In the genomic region with DNA sequence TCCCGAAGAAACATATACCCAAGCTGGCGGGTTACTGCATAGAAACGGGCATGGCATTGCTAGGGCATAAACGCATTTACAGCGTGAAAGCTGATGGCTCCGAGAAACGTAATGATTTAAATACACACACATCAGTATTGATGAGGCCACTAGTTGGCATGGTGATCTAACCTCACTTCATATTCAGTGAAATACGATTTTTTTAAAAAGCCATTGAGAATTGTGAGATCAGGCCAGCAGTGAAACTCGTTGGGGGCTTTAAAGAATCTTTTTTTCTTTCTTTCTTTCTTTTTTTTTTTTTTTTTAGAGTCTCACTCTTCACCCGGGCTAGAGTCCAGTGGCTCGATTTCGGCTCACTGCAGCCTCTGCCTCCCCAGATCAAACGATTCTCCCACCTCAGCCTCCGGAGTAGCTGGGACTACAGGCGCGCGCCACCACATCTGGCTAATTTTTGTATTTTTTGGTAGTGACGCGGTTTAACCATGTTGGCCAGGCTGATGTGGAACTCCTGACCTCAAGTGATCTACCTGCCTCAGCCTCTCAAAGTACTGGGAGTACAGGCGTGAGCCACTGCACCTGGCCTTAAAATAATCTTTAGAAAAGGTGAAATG, we compare ENCODE assay signal across 1 cellular context.
TF ChIP-seq lines count a peak whose summit lies in the region.

No MANE protein-coding gene starts in this region.

TF ChIP-seq in K562, 482 proteins besides CTCF, POLR2A, EP300 and RAD21 (continued from another document):
- TF ChIP-seq, protein P1, sequence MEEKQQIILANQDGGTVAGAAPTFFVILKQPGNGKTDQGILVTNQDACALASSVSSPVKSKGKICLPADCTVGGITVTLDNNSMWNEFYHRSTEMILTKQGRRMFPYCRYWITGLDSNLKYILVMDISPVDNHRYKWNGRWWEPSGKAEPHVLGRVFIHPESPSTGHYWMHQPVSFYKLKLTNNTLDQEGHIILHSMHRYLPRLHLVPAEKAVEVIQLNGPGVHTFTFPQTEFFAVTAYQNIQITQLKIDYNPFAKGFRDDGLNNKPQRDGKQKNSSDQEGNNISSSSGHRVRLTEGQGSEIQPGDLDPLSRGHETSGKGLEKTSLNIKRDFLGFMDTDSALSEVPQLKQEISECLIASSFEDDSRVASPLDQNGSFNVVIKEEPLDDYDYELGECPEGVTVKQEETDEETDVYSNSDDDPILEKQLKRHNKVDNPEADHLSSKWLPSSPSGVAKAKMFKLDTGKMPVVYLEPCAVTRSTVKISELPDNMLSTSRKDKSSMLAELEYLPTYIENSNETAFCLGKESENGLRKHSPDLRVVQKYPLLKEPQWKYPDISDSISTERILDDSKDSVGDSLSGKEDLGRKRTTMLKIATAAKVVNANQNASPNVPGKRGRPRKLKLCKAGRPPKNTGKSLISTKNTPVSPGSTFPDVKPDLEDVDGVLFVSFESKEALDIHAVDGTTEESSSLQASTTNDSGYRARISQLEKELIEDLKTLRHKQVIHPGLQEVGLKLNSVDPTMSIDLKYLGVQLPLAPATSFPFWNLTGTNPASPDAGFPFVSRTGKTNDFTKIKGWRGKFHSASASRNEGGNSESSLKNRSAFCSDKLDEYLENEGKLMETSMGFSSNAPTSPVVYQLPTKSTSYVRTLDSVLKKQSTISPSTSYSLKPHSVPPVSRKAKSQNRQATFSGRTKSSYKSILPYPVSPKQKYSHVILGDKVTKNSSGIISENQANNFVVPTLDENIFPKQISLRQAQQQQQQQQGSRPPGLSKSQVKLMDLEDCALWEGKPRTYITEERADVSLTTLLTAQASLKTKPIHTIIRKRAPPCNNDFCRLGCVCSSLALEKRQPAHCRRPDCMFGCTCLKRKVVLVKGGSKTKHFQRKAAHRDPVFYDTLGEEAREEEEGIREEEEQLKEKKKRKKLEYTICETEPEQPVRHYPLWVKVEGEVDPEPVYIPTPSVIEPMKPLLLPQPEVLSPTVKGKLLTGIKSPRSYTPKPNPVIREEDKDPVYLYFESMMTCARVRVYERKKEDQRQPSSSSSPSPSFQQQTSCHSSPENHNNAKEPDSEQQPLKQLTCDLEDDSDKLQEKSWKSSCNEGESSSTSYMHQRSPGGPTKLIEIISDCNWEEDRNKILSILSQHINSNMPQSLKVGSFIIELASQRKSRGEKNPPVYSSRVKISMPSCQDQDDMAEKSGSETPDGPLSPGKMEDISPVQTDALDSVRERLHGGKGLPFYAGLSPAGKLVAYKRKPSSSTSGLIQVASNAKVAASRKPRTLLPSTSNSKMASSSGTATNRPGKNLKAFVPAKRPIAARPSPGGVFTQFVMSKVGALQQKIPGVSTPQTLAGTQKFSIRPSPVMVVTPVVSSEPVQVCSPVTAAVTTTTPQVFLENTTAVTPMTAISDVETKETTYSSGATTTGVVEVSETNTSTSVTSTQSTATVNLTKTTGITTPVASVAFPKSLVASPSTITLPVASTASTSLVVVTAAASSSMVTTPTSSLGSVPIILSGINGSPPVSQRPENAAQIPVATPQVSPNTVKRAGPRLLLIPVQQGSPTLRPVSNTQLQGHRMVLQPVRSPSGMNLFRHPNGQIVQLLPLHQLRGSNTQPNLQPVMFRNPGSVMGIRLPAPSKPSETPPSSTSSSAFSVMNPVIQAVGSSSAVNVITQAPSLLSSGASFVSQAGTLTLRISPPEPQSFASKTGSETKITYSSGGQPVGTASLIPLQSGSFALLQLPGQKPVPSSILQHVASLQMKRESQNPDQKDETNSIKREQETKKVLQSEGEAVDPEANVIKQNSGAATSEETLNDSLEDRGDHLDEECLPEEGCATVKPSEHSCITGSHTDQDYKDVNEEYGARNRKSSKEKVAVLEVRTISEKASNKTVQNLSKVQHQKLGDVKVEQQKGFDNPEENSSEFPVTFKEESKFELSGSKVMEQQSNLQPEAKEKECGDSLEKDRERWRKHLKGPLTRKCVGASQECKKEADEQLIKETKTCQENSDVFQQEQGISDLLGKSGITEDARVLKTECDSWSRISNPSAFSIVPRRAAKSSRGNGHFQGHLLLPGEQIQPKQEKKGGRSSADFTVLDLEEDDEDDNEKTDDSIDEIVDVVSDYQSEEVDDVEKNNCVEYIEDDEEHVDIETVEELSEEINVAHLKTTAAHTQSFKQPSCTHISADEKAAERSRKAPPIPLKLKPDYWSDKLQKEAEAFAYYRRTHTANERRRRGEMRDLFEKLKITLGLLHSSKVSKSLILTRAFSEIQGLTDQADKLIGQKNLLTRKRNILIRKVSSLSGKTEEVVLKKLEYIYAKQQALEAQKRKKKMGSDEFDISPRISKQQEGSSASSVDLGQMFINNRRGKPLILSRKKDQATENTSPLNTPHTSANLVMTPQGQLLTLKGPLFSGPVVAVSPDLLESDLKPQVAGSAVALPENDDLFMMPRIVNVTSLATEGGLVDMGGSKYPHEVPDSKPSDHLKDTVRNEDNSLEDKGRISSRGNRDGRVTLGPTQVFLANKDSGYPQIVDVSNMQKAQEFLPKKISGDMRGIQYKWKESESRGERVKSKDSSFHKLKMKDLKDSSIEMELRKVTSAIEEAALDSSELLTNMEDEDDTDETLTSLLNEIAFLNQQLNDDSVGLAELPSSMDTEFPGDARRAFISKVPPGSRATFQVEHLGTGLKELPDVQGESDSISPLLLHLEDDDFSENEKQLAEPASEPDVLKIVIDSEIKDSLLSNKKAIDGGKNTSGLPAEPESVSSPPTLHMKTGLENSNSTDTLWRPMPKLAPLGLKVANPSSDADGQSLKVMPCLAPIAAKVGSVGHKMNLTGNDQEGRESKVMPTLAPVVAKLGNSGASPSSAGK (IDR thresholded peaks at IDR 0.05), result no peak
- TF ChIP-seq ZNF124 (CRISPR knock-in tag; IDR thresholded peaks at IDR 0.05) (no peak), RBM34 (IDR thresholded peaks at IDR 0.05; ENCODE audit: borderline replicate concordance, insufficient read depth, low read length) (no peak), ZNF146 (CRISPR knock-in tag; IDR thresholded peaks at IDR 0.05; ENCODE audit: unreplicated experiment) (no peak)
